In genomic region chr6:71335544-71335943, GRCh38 we compare ENCODE assay signal across 19 cellular contexts.
"Had no signal": no experiment of that assay in that cellular context is flagged by ENCODE, and none has a peak within 500 bp of the region (broad histone marks: within the 10 kb centered on the region; RNA-seq: fewer than 3 reads in every experiment).

No MANE protein-coding gene starts in this region.

- H3K27me3 ChIP-seq: dorsolateral prefrontal cortex, gastroesophageal sphincter, neutrophil, right atrium auricular region, suprapubic skin, thyroid gland had no signal

- H3K4me3 ChIP-seq: dorsolateral prefrontal cortex, gastroesophageal sphincter, right atrium auricular region, smooth muscle cell, suprapubic skin, thyroid gland had no signal

- FAIRE-seq: endometrium, islet of Langerhans, urothelium cell line had no signal

- H3K27ac ChIP-seq: dorsolateral prefrontal cortex, gastroesophageal sphincter, neutrophil, right atrium auricular region, suprapubic skin, thyroid gland had no signal

- H3K9me3 Mint-ChIP-seq: central memory CD8-positive, alpha-beta T cell; naive B cell; type B pancreatic cell had no signal

- H3K36me3 ChIP-seq: gastroesophageal sphincter, neutrophil, right atrium auricular region, suprapubic skin, thyroid gland had no signal

- H3K4me2 ChIP-seq: smooth muscle cell had no signal

- H3K9me3 ChIP-seq: gastroesophageal sphincter, neutrophil, right atrium auricular region, suprapubic skin, thyroid gland had no signal

- DNase-seq: cortex of kidney; dorsolateral prefrontal cortex; effector memory CD4-positive, alpha-beta T cell; glutamatergic neuron; kidney glomerular epithelial cell; naive B cell; stimulated activated CD4-positive, alpha-beta T cell treated with anti-CD3 and anti-CD28 coated beads, Interleukin-2, amount 100 ng/mL, for 48 hours; stimulated activated naive CD4-positive, alpha-beta T cell treated with Interleukin-2 at 50 U/mL for 16 hours; thyroid gland had no signal

- H3K4me1 ChIP-seq: gastroesophageal sphincter, right atrium auricular region, thyroid gland had no signal

- H3K4me1 Mint-ChIP-seq: central memory CD8-positive, alpha-beta T cell had no signal

- H3K27ac Mint-ChIP-seq: type B pancreatic cell had no signal

- H3K36me3 Mint-ChIP-seq: naive B cell had no signal

- H3K4me3 Mint-ChIP-seq: central memory CD8-positive, alpha-beta T cell; naive B cell; type B pancreatic cell had no signal
